In the genomic region with DNA sequence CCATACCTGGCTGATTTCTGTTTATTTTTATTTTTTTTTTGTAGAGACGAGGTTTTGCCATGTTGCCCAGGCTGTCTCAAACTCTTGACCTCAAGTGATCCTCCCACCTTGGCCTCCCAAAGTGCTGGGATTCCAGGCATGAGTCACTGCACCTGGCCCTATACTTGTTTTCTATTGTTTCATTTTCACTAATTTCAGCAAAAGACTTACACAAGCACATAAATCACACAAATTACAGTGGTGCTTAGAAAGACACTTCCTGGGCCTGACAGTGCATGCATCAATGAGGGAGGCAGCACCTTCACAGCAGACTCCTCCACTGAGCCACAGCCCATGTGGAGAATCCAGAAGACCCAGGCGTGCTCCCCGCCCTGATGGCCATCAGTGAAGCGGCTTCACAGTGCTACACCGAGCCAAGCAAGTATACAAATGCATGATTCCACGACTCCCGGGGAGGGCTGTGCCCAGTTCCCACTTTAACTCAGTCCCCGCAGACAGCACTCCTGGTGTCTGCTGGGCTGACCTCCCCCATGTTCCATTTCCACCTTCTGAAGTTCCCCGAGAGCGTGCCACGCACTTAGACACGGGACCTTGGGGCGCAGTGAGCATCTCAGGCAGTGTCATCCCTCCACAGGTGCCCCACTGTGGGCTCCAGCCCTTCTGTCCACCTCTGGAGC, we compare ENCODE assay signal across 2 cellular contexts.
A peak's percentile ranks its signal among the peaks of the same experiment; 100 is the strongest.
TF ChIP-seq lines count a peak whose summit lies in the region.

No MANE protein-coding gene starts in this region.

TF ChIP-seq in HepG2, 621 proteins besides CTCF, POLR2A, EP300 and RAD21:
- peak; percentile 26 for TF ChIP-seq AGO2 (optimal IDR thresholded peaks at IDR 0.05; ENCODE audit: low read depth, low read length)
- TF ChIP-seq, protein P1, sequence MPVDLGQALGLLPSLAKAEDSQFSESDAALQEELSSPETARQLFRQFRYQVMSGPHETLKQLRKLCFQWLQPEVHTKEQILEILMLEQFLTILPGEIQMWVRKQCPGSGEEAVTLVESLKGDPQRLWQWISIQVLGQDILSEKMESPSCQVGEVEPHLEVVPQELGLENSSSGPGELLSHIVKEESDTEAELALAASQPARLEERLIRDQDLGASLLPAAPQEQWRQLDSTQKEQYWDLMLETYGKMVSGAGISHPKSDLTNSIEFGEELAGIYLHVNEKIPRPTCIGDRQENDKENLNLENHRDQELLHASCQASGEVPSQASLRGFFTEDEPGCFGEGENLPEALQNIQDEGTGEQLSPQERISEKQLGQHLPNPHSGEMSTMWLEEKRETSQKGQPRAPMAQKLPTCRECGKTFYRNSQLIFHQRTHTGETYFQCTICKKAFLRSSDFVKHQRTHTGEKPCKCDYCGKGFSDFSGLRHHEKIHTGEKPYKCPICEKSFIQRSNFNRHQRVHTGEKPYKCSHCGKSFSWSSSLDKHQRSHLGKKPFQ (CRISPR knock-in tag; IDR thresholded peaks at IDR 0.05; ENCODE audit: insufficient replicate concordance): no peak
- no peak for TF ChIP-seq ATF1 (CRISPR knock-in tag; IDR thresholded peaks at IDR 0.05)
- TF ChIP-seq U2AF1 (optimal IDR thresholded peaks at IDR 0.05; ENCODE audit: low read depth, low read length): no peak
TF ChIP-seq in HepG2: peak in this region for 1.

TF ChIP-seq in GM12891, 5 proteins besides CTCF, POLR2A, EP300 and RAD21:
- TF ChIP-seq SPI1 (IDR thresholded peaks at IDR 0.05; ENCODE audit: low read depth, low read length): no peak
- no peak for TF ChIP-seq POU2F2 (IDR thresholded peaks at IDR 0.05; ENCODE audit: low read depth, low read length)
- TF ChIP-seq POLR2AphosphoS5 (IDR thresholded peaks at IDR 0.05; ENCODE audit: low read depth, low read length): no peak
- no peak for TF ChIP-seq TAF1 (IDR thresholded peaks at IDR 0.05; ENCODE audit: low read depth, low read length)
- no peak for TF ChIP-seq PAX5 (IDR thresholded peaks at IDR 0.05; ENCODE audit: insufficient read depth, low read length, severe bottlenecking)
TF ChIP-seq in GM12891: peak in this region for 0.
